In the genomic region with DNA sequence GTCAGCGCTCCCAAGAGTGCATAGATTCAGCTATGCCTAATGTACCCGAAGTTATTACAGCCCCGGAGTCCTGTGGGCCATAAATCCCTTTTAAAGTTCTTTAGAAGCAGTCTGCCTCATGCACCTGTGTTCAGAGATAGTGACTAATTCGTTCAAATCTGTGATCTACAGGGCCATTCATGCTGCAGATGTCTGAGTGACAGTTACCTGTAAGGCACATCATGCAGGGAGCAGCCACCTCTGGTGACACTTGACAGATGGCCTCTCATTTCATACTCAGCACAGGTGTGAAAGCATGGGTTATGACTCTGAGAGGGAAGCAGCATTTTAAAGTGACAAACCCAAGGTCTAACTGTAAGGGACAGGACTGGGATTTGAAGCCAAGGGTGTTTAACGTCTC, we compare ENCODE assay signal across 2 cellular contexts.
TF ChIP-seq lines count a peak whose summit lies in the region.

No MANE protein-coding gene starts in this region.

TF ChIP-seq in HCT116, 20 proteins besides CTCF, POLR2A, EP300 and RAD21:
- TF ChIP-seq SRF (IDR thresholded peaks at IDR 0.05; ENCODE audit: low read depth), result no peak
- TF ChIP-seq, protein P1, sequence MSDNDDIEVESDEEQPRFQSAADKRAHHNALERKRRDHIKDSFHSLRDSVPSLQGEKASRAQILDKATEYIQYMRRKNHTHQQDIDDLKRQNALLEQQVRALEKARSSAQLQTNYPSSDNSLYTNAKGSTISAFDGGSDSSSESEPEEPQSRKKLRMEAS (IDR thresholded peaks at IDR 0.05), result no peak
- no peak for TF ChIP-seq ATF3 (IDR thresholded peaks at IDR 0.05)
- TF ChIP-seq YY1 (IDR thresholded peaks at IDR 0.05; ENCODE audit: extremely low read depth, insufficient replicate concordance, low read depth, low read length), result no peak
- no peak for TF ChIP-seq ZFX (IDR thresholded peaks at IDR 0.05)
- no peak for TF ChIP-seq EZH2 (IDR thresholded peaks at IDR 0.05)
- TF ChIP-seq POLR2AphosphoS5 (IDR thresholded peaks at IDR 0.05; ENCODE audit: low read depth, low read length), result no peak
- TF ChIP-seq ELF1 (IDR thresholded peaks at IDR 0.05; ENCODE audit: borderline replicate concordance, low read depth), result no peak
- TF ChIP-seq FOSL1 (IDR thresholded peaks at IDR 0.05; ENCODE audit: low read depth), result no peak
- no peak for TF ChIP-seq SIN3A (IDR thresholded peaks at IDR 0.05; ENCODE audit: low read depth)
- TF ChIP-seq CBX3 (IDR thresholded peaks at IDR 0.05; ENCODE audit: low read depth), result no peak
- no peak for TF ChIP-seq JUND (IDR thresholded peaks at IDR 0.05)
- TF ChIP-seq SP1 (IDR thresholded peaks at IDR 0.05; ENCODE audit: low read depth), result no peak
- TF ChIP-seq, protein P2, sequence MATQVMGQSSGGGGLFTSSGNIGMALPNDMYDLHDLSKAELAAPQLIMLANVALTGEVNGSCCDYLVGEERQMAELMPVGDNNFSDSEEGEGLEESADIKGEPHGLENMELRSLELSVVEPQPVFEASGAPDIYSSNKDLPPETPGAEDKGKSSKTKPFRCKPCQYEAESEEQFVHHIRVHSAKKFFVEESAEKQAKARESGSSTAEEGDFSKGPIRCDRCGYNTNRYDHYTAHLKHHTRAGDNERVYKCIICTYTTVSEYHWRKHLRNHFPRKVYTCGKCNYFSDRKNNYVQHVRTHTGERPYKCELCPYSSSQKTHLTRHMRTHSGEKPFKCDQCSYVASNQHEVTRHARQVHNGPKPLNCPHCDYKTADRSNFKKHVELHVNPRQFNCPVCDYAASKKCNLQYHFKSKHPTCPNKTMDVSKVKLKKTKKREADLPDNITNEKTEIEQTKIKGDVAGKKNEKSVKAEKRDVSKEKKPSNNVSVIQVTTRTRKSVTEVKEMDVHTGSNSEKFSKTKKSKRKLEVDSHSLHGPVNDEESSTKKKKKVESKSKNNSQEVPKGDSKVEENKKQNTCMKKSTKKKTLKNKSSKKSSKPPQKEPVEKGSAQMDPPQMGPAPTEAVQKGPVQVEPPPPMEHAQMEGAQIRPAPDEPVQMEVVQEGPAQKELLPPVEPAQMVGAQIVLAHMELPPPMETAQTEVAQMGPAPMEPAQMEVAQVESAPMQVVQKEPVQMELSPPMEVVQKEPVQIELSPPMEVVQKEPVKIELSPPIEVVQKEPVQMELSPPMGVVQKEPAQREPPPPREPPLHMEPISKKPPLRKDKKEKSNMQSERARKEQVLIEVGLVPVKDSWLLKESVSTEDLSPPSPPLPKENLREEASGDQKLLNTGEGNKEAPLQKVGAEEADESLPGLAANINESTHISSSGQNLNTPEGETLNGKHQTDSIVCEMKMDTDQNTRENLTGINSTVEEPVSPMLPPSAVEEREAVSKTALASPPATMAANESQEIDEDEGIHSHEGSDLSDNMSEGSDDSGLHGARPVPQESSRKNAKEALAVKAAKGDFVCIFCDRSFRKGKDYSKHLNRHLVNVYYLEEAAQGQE (IDR thresholded peaks at IDR 0.05; ENCODE audit: low read depth), result no peak
- TF ChIP-seq TCF7L2 (IDR thresholded peaks at IDR 0.05; ENCODE audit: borderline replicate concordance, extremely low read depth, insufficient read depth, insufficient read length), result no peak

TF ChIP-seq in WTC11, 78 proteins besides CTCF, POLR2A, EP300 and RAD21:
- TF ChIP-seq, protein P1 (CRISPR knock-in tag; IDR thresholded peaks at IDR 0.05), result peak; percentile 2; the same call in 1 of the 2 replicates
- TF ChIP-seq TEAD4 (CRISPR knock-in tag; IDR thresholded peaks at IDR 0.05), result no peak
- no peak for TF ChIP-seq ZNF416 (CRISPR knock-in tag; IDR thresholded peaks at IDR 0.05)
- no peak for TF ChIP-seq USF1 (CRISPR knock-in tag; IDR thresholded peaks at IDR 0.05)
- TF ChIP-seq OVOL2 (CRISPR knock-in tag; IDR thresholded peaks at IDR 0.05; ENCODE audit: borderline replicate concordance), result no peak
- TF ChIP-seq HMGXB4 (CRISPR knock-in tag; IDR thresholded peaks at IDR 0.05), result no peak
- no peak for TF ChIP-seq ZNF396 (CRISPR knock-in tag; IDR thresholded peaks at IDR 0.05; ENCODE audit: borderline replicate concordance)
- no peak for TF ChIP-seq NFYB (CRISPR knock-in tag; conservative IDR thresholded peaks at IDR 0.05; ENCODE audit: low read depth)
